In the genomic region with DNA sequence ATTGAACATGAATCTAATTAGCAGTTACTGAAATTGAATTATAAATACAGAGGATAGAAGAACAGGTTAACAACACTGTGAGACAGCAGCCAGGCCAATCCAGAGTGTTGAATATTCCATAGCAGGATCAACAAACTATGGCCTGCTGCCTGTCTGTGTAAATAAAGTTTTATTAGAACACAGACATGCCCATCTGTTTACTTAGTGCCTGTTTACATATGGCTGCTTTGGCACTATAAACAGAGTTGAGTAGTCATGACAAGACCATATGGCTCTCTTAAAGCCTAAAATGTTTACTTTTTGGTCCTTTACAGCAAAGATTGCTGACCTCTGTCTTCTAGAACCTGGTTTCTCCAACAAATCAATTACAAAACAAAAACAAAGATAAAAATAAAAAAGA, we compare ENCODE assay signal across 21 cellular contexts.
A peak's percentile ranks its signal among the peaks of the same experiment; 100 is the strongest.
DNase-seq lines count a peak whose midpoint lies in the region; ATAC-seq and TF ChIP-seq lines count a peak whose summit lies in the region.
"Had no signal": no experiment of that assay in that cellular context is flagged by ENCODE, and none has a peak within 500 bp of the region (broad histone marks: within the 10 kb centered on the region; RNA-seq: fewer than 3 reads in every experiment).

No MANE protein-coding gene starts in this region.

- H3K4me3 ChIP-seq in right cardiac atrium (ENCODE audit: low read length): no peak overlapping the region
- H3K4me3 ChIP-seq: cardiac muscle cell, coronary artery, psoas muscle had no signal

- no peaks in the 10 kb centered on the region for H3K9me3 ChIP-seq in right cardiac atrium (ENCODE audit: control insufficient read depth, low read length)
- H3K9me3 ChIP-seq: psoas muscle, SK-N-SH had no signal

- no peak overlapping the region for H3K27ac ChIP-seq in right cardiac atrium (ENCODE audit: low read length)
- H3K27ac ChIP-seq: cardiac muscle cell, coronary artery, foreskin keratinocyte, psoas muscle, RWPE1 had no signal

- DNase-seq in HEK293T (ENCODE audit: extremely low spot score) (no peak), NCI-H2081 (lab: John Stamatoyannopoulos, UW) (peak; percentile 29 to 73), NCI-H774 (lab: John Stamatoyannopoulos, UW) (peak; percentile 80), left colon (no peak), right cardiac atrium (no peak)
- no peak for DNase-seq in activated naive CD4-positive, alpha-beta T cell treated with Interleukin-2 at 50 U/mL for 16 hours
- no peak for DNase-seq in activated CD4-positive, CD25-positive, alpha-beta regulatory T cell treated with anti-CD3 and anti-CD28 coated beads, Interleukin-2, amount 50 U/mL, for 72 hours
- DNase-seq: activated CD4-positive, alpha-beta T cell treated with anti-CD3 and anti-CD28 coated beads for 48 hours; activated CD8-positive, alpha-beta memory T cell treated with anti-CD3 and anti-CD28 coated beads, Interleukin-2, amount 10 ng/mL, durations not matched to agents 7 days and 5 days; CD4-positive, alpha-beta memory T cell; effector memory CD8-positive, alpha-beta T cell; foreskin keratinocyte; H7; NCI-H226; psoas muscle; SK-N-SH; stimulated activated CD8-positive, alpha-beta memory T cell treated with anti-CD3 and anti-CD28 coated beads, Interleukin-4, amount 100 ng/mL, for 48 hours had no signal

- ATAC-seq in left colon (peak; percentile 51), right cardiac atrium (no peak)
- ATAC-seq: activated CD8-positive, alpha-beta memory T cell treated with anti-CD3 and anti-CD28 coated beads, Interleukin-2, amount 10 ng/mL, durations not matched to agents 7 days and 5 days; activated naive CD4-positive, alpha-beta T cell treated with anti-CD3 and anti-CD28 coated beads, Interleukin-2, amount 50 U/mL, for 72 hours; effector memory CD8-positive, alpha-beta T cell; foreskin keratinocyte; psoas muscle had no signal

- CTCF ChIA-PET in HEK293T (lab: Yijun Ruan, JAX): no interaction called here

- H3K4me1 ChIP-seq in right cardiac atrium (ENCODE audit: control insufficient read depth, insufficient read depth, low read length): no peaks in the 10 kb centered on the region
- H3K4me1 ChIP-seq: foreskin keratinocyte, psoas muscle had no signal

- intact Hi-C loops in left colon (cut with DNase I, micrococcal nuclease) (loop anchor here (5.0 to 10.0 kb wide), 3 partner anchors 228 to 748 kb away; no protein-coding TSS in a partner anchor), right cardiac atrium (cut with DNase I) (loop anchor here in 3 of 4 donors (5.0 to 10.0 kb wide), 3 partner anchors 285 to 750 kb away; no protein-coding TSS in a partner anchor)

- POLR2A ChIA-PET in HEK293T (lab: Yijun Ruan, JAX): no interaction called here

- H3K27me3 ChIP-seq in right cardiac atrium (ENCODE audit: control insufficient read depth, insufficient read depth): no peaks in the 10 kb centered on the region
- H3K27me3 ChIP-seq: cardiac muscle cell had no signal

TF ChIP-seq in HEK293T, 16 proteins besides CTCF, POLR2A, EP300 and RAD21:
- TF ChIP-seq, protein P1, sequence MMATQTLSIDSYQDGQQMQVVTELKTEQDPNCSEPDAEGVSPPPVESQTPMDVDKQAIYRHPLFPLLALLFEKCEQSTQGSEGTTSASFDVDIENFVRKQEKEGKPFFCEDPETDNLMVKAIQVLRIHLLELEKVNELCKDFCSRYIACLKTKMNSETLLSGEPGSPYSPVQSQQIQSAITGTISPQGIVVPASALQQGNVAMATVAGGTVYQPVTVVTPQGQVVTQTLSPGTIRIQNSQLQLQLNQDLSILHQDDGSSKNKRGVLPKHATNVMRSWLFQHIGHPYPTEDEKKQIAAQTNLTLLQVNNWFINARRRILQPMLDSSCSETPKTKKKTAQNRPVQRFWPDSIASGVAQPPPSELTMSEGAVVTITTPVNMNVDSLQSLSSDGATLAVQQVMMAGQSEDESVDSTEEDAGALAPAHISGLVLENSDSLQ (IDR thresholded peaks at IDR 0.05): no peak
- peak; percentile 54 for TF ChIP-seq ZNF384 (IDR thresholded peaks at IDR 0.05)

Comparison
In these comparisons a context has a peak if more than half of its experiments do, and no peak if none do; other contexts are left out.
1. DNase-seq: peak in NCI-H2081 (2 of 2) and NCI-H774 (single experiment); none in HEK293T (single experiment), left colon (0 of 2), right cardiac atrium (0 of 3), activated naive CD4-positive, alpha-beta T cell treated with Interleukin-2 at 50 U/mL for 16 hours (single experiment) and activated CD4-positive, CD25-positive, alpha-beta regulatory T cell treated with anti-CD3 and anti-CD28 coated beads, Interleukin-2, amount 50 U/mL, for 72 hours (single experiment).